38 cellular contexts compared by ENCODE assay signal in the genomic region with DNA sequence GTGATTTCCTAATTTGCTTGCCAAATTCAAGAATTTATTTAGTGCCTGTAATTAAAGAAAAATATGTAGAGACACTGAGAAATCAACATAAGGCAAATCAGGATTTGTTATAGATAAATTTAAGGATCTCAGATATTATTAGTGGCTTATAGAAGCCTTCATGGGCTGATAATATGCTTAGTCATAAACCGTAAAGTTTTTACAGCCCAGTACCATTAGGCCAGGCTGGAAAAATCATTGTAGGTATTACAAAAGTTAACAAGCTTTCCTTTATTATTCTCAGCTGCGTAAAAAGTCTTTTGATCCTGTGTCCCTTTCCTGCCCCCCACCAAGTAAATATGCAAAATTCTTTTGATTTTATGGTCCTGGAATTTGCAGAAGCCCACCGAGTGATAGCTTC. TPM values are rescaled to one million over a fixed set of nuclear protein-coding genes. Genes with fewer than 3 reads are reported as not detected.
"Had no signal": no experiment of that assay in that cellular context is flagged by ENCODE, and none has a peak within 500 bp of the region (broad histone marks: within the 10 kb centered on the region; RNA-seq: fewer than 3 reads in every experiment).

No MANE protein-coding gene starts in this region.

- H3K27ac Mint-ChIP-seq: activated B cell treated with CpG ODN at 0.5 μM for 24 hours; activated CD4-positive, alpha-beta memory T cell treated with anti-CD3 and anti-CD28 coated beads for 36 hours; activated CD4-positive, alpha-beta T cell treated with anti-CD3 and anti-CD28 coated beads, Interleukin-2, amount 10 ng/mL, durations not matched to agents 24 days and 14 days; activated CD8-positive, alpha-beta T cell treated with anti-CD3 and anti-CD28 coated beads for 36 hours; activated naive CD4-positive, alpha-beta T cell treated with anti-CD3 and anti-CD28 coated beads for 36 hours; activated naive CD4-positive, alpha-beta T cell treated with anti-CD3 and anti-CD28 coated beads, Interleukin-2, amount 50 U/mL, for 72 hours; activated naive CD8-positive, alpha-beta T cell treated with anti-CD3 and anti-CD28 coated beads for 36 hours; activated T-cell treated with anti-CD3 and anti-CD28 coated beads, Interleukin-2, amount 50 U/mL, for 72 hours; activated T-helper 1 cell treated with anti-CD3 and anti-CD28 coated beads, Interleukin-12 subunit alpha, Interleukin-12 subunit beta, Interleukin-2, Interleukin-4 antibody, amounts not matched to agents 30 ng/mL and 10 ng/mL and 1 ng/mL, durations not matched to agents 14 hours and 24 hours and 36 hours; activated T-helper 17 cell treated with anti-CD3 and anti-CD28 coated beads, Interleukin-2, amount 50 U/mL, for 72 hours; brain; T-helper 1 cell treated with Interleukin-12 subunit alpha and Interleukin-12 subunit beta and Interleukin-4 antibody, amounts not matched to agents 30 μg/mL and 1 μg/mL, for 36 hours; T-helper 2 cell treated with Interferon-gamma antibody and Interleukin-4, amounts not matched to agents 5 μg/mL and 100 μg/mL, for 36 hours had no signal

- H3K4me1 ChIP-seq: adrenal gland, ascending aorta had no signal

- H3K36me3 Mint-ChIP-seq: activated CD4-positive, alpha-beta memory T cell treated with anti-CD3 and anti-CD28 coated beads for 36 hours; activated naive CD4-positive, alpha-beta T cell treated with anti-CD3 and anti-CD28 coated beads, Interleukin-2, amount 50 U/mL, for 72 hours; brain had no signal

- H3K9me3 Mint-ChIP-seq: activated CD4-positive, alpha-beta memory T cell treated with anti-CD3 and anti-CD28 coated beads for 36 hours; activated CD4-positive, alpha-beta T cell treated with anti-CD3 and anti-CD28 coated beads, Interleukin-2, amount 10 ng/mL, durations not matched to agents 24 days and 14 days; activated CD8-positive, alpha-beta T cell treated with anti-CD3 and anti-CD28 coated beads for 36 hours; activated T-helper 1 cell treated with anti-CD3 and anti-CD28 coated beads, Interleukin-12 subunit alpha, Interleukin-12 subunit beta, Interleukin-2, Interleukin-4 antibody, amounts not matched to agents 30 ng/mL and 10 ng/mL and 1 ng/mL, durations not matched to agents 14 hours and 24 hours and 36 hours; T-helper 1 cell treated with Interleukin-12 subunit alpha and Interleukin-12 subunit beta and Interleukin-4 antibody, amounts not matched to agents 30 μg/mL and 1 μg/mL, for 36 hours had no signal

- H3K27me3 ChIP-seq: adrenal gland, ascending aorta, cardiac muscle cell had no signal

- H3K4me1 Mint-ChIP-seq: activated B cell treated with CpG ODN at 0.5 μM for 24 hours; activated CD4-positive, alpha-beta T cell treated with anti-CD3 and anti-CD28 coated beads, Interleukin-2, amount 10 ng/mL, durations not matched to agents 24 days and 14 days; activated naive CD8-positive, alpha-beta T cell treated with anti-CD3 and anti-CD28 coated beads for 36 hours; activated T-helper 17 cell treated with anti-CD3 and anti-CD28 coated beads, Interleukin-2, amount 50 U/mL, for 72 hours; brain; central memory CD8-positive, alpha-beta T cell had no signal

- H3K27ac ChIP-seq: adrenal gland, ascending aorta, cardiac muscle cell, VCaP had no signal

- H3K4me3 Mint-ChIP-seq: activated B cell treated with CpG ODN at 0.5 μM for 24 hours; activated CD4-positive, alpha-beta memory T cell treated with anti-CD3 and anti-CD28 coated beads for 36 hours; activated CD4-positive, alpha-beta T cell treated with anti-CD3 and anti-CD28 coated beads, Interleukin-2, amount 10 ng/mL, durations not matched to agents 24 days and 14 days; activated CD8-positive, alpha-beta T cell treated with anti-CD3 and anti-CD28 coated beads for 36 hours; activated naive CD4-positive, alpha-beta T cell treated with anti-CD3 and anti-CD28 coated beads for 36 hours; activated naive CD8-positive, alpha-beta T cell treated with anti-CD3 and anti-CD28 coated beads for 36 hours; activated T-cell treated with anti-CD3 and anti-CD28 coated beads, Interleukin-2, amount 50 U/mL, for 4 hours; activated T-cell treated with anti-CD3 and anti-CD28 coated beads, Interleukin-2, amount 50 U/mL, for 72 hours; activated T-helper 1 cell treated with anti-CD3 and anti-CD28 coated beads, Interleukin-12 subunit alpha, Interleukin-12 subunit beta, Interleukin-2, Interleukin-4 antibody, amounts not matched to agents 30 ng/mL and 10 ng/mL and 1 ng/mL, durations not matched to agents 14 hours and 24 hours and 36 hours; activated T-helper 17 cell treated with anti-CD3 and anti-CD28 coated beads, Interleukin-2, amount 50 U/mL, for 72 hours; brain; central memory CD8-positive, alpha-beta T cell; T-helper 1 cell treated with Interleukin-12 subunit alpha and Interleukin-12 subunit beta and Interleukin-4 antibody, amounts not matched to agents 30 μg/mL and 1 μg/mL, for 36 hours; T-helper 2 cell treated with Interferon-gamma antibody and Interleukin-4, amounts not matched to agents 5 μg/mL and 100 μg/mL, for 36 hours had no signal

- H3K4me3 ChIP-seq: adrenal gland, ascending aorta, cardiac muscle cell had no signal

- H3K27me3 Mint-ChIP-seq: activated B cell treated with CpG ODN at 0.5 μM for 24 hours; activated CD4-positive, alpha-beta memory T cell treated with anti-CD3 and anti-CD28 coated beads for 36 hours; activated CD4-positive, alpha-beta T cell treated with anti-CD3 and anti-CD28 coated beads, Interleukin-2, amount 10 ng/mL, durations not matched to agents 24 days and 14 days; activated CD8-positive, alpha-beta T cell treated with anti-CD3 and anti-CD28 coated beads for 36 hours; activated naive CD8-positive, alpha-beta T cell treated with anti-CD3 and anti-CD28 coated beads for 36 hours; activated T-helper 17 cell treated with anti-CD3 and anti-CD28 coated beads, Interleukin-2, amount 50 U/mL, for 72 hours; brain; central memory CD8-positive, alpha-beta T cell had no signal

- DNase-seq: activated B cell treated with CpG ODN at 0.5 μM for 24 hours; activated CD4-positive, alpha-beta memory T cell treated with anti-CD3 and anti-CD28 coated beads for 36 hours; activated CD4-positive, alpha-beta T cell treated with anti-CD3 and anti-CD28 coated beads for 4 hours; activated CD4-positive, alpha-beta T cell treated with anti-CD3 and anti-CD28 coated beads, Interleukin-2, amount 10 ng/mL, durations not matched to agents 24 days and 14 days; activated CD4-positive, alpha-beta T cell treated with anti-CD3 and anti-CD28 coated beads, Interleukin-2, amount 50 U/mL, for 1 hour; activated CD4-positive, alpha-beta T cell treated with anti-CD3 and anti-CD28 coated beads, Interleukin-2, amount 50 U/mL, for 4 hours; activated CD4-positive, CD25-positive, alpha-beta regulatory T cell treated with anti-CD3 and anti-CD28 coated beads, Interleukin-2, amount 50 U/mL, for 72 hours; activated CD8-positive, alpha-beta memory T cell treated with anti-CD3 and anti-CD28 coated beads, Interleukin-2, amount 50 U/mL, for 4 hours; activated CD8-positive, alpha-beta T cell treated with anti-CD3 and anti-CD28 coated beads for 36 hours; activated effector memory CD4-positive, alpha-beta T cell treated with anti-CD3 and anti-CD28 coated beads, Interleukin-2, amount 50 U/mL, for 16 hours; activated gamma-delta T cell treated with Interleukin-2 at 50 U/mL for 16 hours; activated naive CD4-positive, alpha-beta T cell; activated naive CD4-positive, alpha-beta T cell treated with anti-CD3 and anti-CD28 coated beads for 36 hours; activated naive CD4-positive, alpha-beta T cell treated with anti-CD3 and anti-CD28 coated beads, Interleukin-2, amount 50 U/mL, for 16 hours; activated naive CD8-positive, alpha-beta T cell treated with anti-CD3 and anti-CD28 coated beads for 36 hours; activated T-cell treated with anti-CD3 and anti-CD28 coated beads for 4 hours; activated T-cell treated with anti-CD3 and anti-CD28 coated beads, Interleukin-2, amount 50 U/mL, for 1 hour; activated T-cell treated with anti-CD3 and anti-CD28 coated beads, Interleukin-2, amount 50 U/mL, for 4 hours; activated T-cell treated with anti-CD3 and anti-CD28 coated beads, Interleukin-2, amount 50 U/mL, for 72 hours; adrenal gland; amniotic stem cell; anterior cingulate cortex; caudate nucleus; cerebellar nuclear complex; T-helper 2 cell; T-helper 9 cell had no signal

- ATAC-seq: activated CD8-positive, alpha-beta T cell treated with anti-CD3 and anti-CD28 coated beads for 36 hours; activated naive CD4-positive, alpha-beta T cell treated with anti-CD3 and anti-CD28 coated beads, Interleukin-2, amount 50 U/mL, for 72 hours; activated T-cell treated with anti-CD3 and anti-CD28 coated beads, Interleukin-2, amount 50 U/mL, for 4 hours; activated T-cell treated with anti-CD3 and anti-CD28 coated beads, Interleukin-2, amount 50 U/mL, for 72 hours; activated T-helper 17 cell treated with anti-CD3 and anti-CD28 coated beads, Interleukin-2, amount 50 U/mL, for 72 hours had no signal

- H3K9me3 ChIP-seq: adrenal gland, ascending aorta had no signal

- H3K36me3 ChIP-seq: adrenal gland, ascending aorta, cardiac muscle cell had no signal

RNA-seq across cellular contexts. Expression of a gene that starts 58.2 kb away (rescaled TPM):
- total RNA-seq: activated B cell treated with CpG ODN at 0.5 μM for 24 hours; activated CD4-positive, alpha-beta memory T cell treated with anti-CD3 and anti-CD28 coated beads for 36 hours; activated CD4-positive, alpha-beta T cell treated with anti-CD3 and anti-CD28 coated beads, Interleukin-2, amount 10 ng/mL, durations not matched to agents 24 days and 14 days; activated CD8-positive, alpha-beta memory T cell treated with anti-CD3 and anti-CD28 coated beads for 36 hours; activated CD8-positive, alpha-beta T cell treated with anti-CD3 and anti-CD28 coated beads for 36 hours; activated naive CD4-positive, alpha-beta T cell treated with anti-CD3 and anti-CD28 coated beads for 36 hours; activated naive CD4-positive, alpha-beta T cell treated with anti-CD3 and anti-CD28 coated beads, Interleukin-2, amount 50 U/mL, for 72 hours; activated naive CD8-positive, alpha-beta T cell treated with anti-CD3 and anti-CD28 coated beads for 36 hours; activated T-cell treated with anti-CD3 and anti-CD28 coated beads, Interleukin-2, amount 50 U/mL, for 4 hours; activated T-cell treated with anti-CD3 and anti-CD28 coated beads, Interleukin-2, amount 50 U/mL, for 72 hours; activated T-helper 1 cell treated with anti-CD3 and anti-CD28 coated beads, Interleukin-12 subunit alpha, Interleukin-12 subunit beta, Interleukin-2, Interleukin-4 antibody, amounts not matched to agents 30 ng/mL and 10 ng/mL and 1 ng/mL, durations not matched to agents 14 hours and 24 hours and 36 hours; activated T-helper 17 cell treated with anti-CD3 and anti-CD28 coated beads, Interleukin-2, amount 50 U/mL, for 72 hours; ascending aorta; cardiac muscle cell; chondrocyte had no signal
